Comparison of ENCODE assay signal across 9 cellular contexts in the genomic region with DNA sequence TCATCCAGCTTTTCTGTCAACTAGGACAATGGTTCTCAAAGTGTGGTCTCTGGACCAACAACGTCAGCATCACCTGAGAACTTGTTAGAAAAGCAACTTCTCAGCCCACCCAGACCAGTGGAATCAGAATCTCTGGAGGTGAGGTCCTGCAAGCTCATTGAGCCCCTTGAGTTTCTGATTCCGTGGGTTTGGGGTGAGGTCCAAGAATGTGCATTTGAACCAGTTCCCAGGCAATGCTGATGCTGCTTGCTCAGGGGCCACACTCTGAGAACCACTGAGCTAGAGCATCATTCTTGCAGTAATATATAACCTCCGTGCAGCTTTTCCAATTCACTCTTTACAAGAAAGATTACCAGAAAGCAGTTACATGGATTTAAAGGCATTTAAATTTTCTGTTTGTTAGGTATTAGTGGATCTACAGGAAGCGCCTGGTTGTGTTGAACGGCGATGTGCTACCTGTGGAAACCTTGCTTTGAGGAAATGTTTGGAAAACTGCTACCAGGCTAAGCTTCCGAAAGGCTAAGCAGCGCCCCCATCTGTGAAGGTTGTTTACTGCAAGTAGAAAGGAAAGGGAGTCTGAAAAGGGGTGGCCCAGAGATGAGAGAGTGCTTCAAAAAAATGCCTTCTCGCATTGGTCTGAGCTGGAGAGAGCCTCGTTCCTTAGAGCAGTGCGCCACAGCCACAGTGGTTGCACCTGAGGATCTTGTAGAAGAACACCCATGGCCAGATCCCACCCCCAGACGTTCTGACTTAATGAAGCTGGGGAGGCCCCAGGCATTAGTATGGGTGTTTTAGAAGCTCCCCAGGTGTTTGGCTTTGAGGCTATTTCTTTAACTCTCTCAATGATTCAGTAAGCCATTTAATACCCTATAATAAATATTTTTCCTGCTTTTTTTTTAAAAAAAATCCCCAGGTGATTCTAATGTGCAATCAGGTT. TPM values are rescaled to one million over a fixed set of nuclear protein-coding genes. Genes with fewer than 3 reads are reported as not detected.
DNase-seq lines count a peak whose midpoint lies in the region; ATAC-seq and TF ChIP-seq lines count a peak whose summit lies in the region.
"Had no signal": no experiment of that assay in that cellular context is flagged by ENCODE, and none has a peak within 500 bp of the region (broad histone marks: within the 10 kb centered on the region; RNA-seq: fewer than 3 reads in every experiment).

No MANE protein-coding gene starts in this region.

- H3K27me3 Mint-ChIP-seq in activated naive CD8-positive, alpha-beta T cell treated with anti-CD3 and anti-CD28 coated beads, Interleukin-2, amount 50 U/mL, for 24 hours = no peaks in the 10 kb centered on the region
- H3K27me3 Mint-ChIP-seq in activated naive CD8-positive, alpha-beta T cell treated with anti-CD3 and anti-CD28 coated beads for 36 hours = no peaks in the 10 kb centered on the region
- H3K27me3 Mint-ChIP-seq in activated CD4-positive, alpha-beta T cell treated with anti-CD3 and anti-CD28 coated beads, Interleukin-2, amount 10 ng/mL, durations not matched to agents 7 days and 5 days = no peaks in the 10 kb centered on the region
- no peaks in the 10 kb centered on the region for H3K27me3 Mint-ChIP-seq in activated T-helper 17 cell treated with anti-CD3 and anti-CD28 coated beads, Interleukin-2, amount 50 U/mL, for 72 hours

- no peak overlapping the region for H3K27ac ChIP-seq in trophoblast cell (ENCODE audit: low read depth, low read length)

- no peak overlapping the region for H2AFZ ChIP-seq in trophoblast cell (ENCODE audit: insufficient read depth, low read length, poor library complexity)

- no peaks in the 10 kb centered on the region for H3K9me3 Mint-ChIP-seq in activated naive CD8-positive, alpha-beta T cell treated with anti-CD3 and anti-CD28 coated beads, Interleukin-2, amount 50 U/mL, for 24 hours
- H3K9me3 Mint-ChIP-seq in activated naive CD8-positive, alpha-beta T cell treated with anti-CD3 and anti-CD28 coated beads for 36 hours = no peaks in the 10 kb centered on the region
- H3K9me3 Mint-ChIP-seq in activated CD4-positive, alpha-beta T cell treated with anti-CD3 and anti-CD28 coated beads, Interleukin-2, amount 10 ng/mL, durations not matched to agents 7 days and 5 days = no peaks in the 10 kb centered on the region
- no peaks in the 10 kb centered on the region for H3K9me3 Mint-ChIP-seq in activated T-helper 17 cell treated with anti-CD3 and anti-CD28 coated beads, Interleukin-2, amount 50 U/mL, for 72 hours

- no peaks in the 10 kb centered on the region for H3K27me3 ChIP-seq in trophoblast cell (ENCODE audit: insufficient read depth, low read length)

- H3K79me1 ChIP-seq in trophoblast cell (ENCODE audit: low read length) = no peaks in the 10 kb centered on the region

- no peak overlapping the region for H4K12ac ChIP-seq in trophoblast cell (ENCODE audit: low read depth, low read length)

- H3K4me1 ChIP-seq in trophoblast cell (ENCODE audit: control insufficient read depth in 1 of 2, insufficient read depth in 2 of 2, low read length in 2 of 2) = peaks cover 3 to 6% of the 10 kb centered on the region in 2 experiments

- peaks cover 13% of the 10 kb centered on the region for H3K36me3 Mint-ChIP-seq in activated naive CD8-positive, alpha-beta T cell treated with anti-CD3 and anti-CD28 coated beads, Interleukin-2, amount 50 U/mL, for 24 hours (ENCODE audit: low read depth)
- H3K36me3 Mint-ChIP-seq in activated naive CD8-positive, alpha-beta T cell treated with anti-CD3 and anti-CD28 coated beads for 36 hours = peaks cover 9% of the 10 kb centered on the region
- peaks cover 3% of the 10 kb centered on the region for H3K36me3 Mint-ChIP-seq in activated CD4-positive, alpha-beta T cell treated with anti-CD3 and anti-CD28 coated beads, Interleukin-2, amount 10 ng/mL, durations not matched to agents 7 days and 5 days (ENCODE audit: low read depth)
- H3K36me3 Mint-ChIP-seq in activated T-helper 17 cell treated with anti-CD3 and anti-CD28 coated beads, Interleukin-2, amount 50 U/mL, for 72 hours (ENCODE audit: low read depth) = peaks cover 18% of the 10 kb centered on the region

- no peak overlapping the region for H3K18ac ChIP-seq in trophoblast cell (ENCODE audit: low read length)

- WGBS in trophoblast cell (ENCODE audit: extremely low coverage, insufficient coverage, insufficient read length) = no CpG with 5 or more reads among the region's 12 CpGs

- peak; percentile 58 for DNase-seq in activated naive CD8-positive, alpha-beta T cell treated with anti-CD3 and anti-CD28 coated beads, Interleukin-2, amount 50 U/mL, for 24 hours
- DNase-seq in activated naive CD8-positive, alpha-beta T cell treated with anti-CD3 and anti-CD28 coated beads for 36 hours = no peak
- DNase-seq in NB4 (ENCODE audit: low read depth) = peak; percentile 55
- DNase-seq in activated CD4-positive, alpha-beta T cell treated with anti-CD3 and anti-CD28 coated beads, Interleukin-2, amount 10 ng/mL, durations not matched to agents 7 days and 5 days = peak; percentile 24
- DNase-seq in fibroblast of peridontal ligament (ENCODE audit: extremely low read depth) = peak; percentile 44
- peak; percentile 43 to 77 for DNase-seq in trophoblast cell

- H2BK120ac ChIP-seq in trophoblast cell (ENCODE audit: insufficient read depth, low read length, poor library complexity) = no peak overlapping the region

- no peak overlapping the region for H3K23ac ChIP-seq in trophoblast cell (ENCODE audit: low read length)

- peak; percentile 84 for TF ChIP-seq CTCF in NB4 (IDR thresholded peaks at IDR 0.05; ENCODE audit: low read depth, low read length)

- no peak for TF ChIP-seq POLR2A in NB4 (IDR thresholded peaks at IDR 0.05; ENCODE audit: extremely low read depth, insufficient read length)

- H3K27ac Mint-ChIP-seq in activated naive CD8-positive, alpha-beta T cell treated with anti-CD3 and anti-CD28 coated beads, Interleukin-2, amount 50 U/mL, for 24 hours = no peak overlapping the region
- H3K27ac Mint-ChIP-seq in activated naive CD8-positive, alpha-beta T cell treated with anti-CD3 and anti-CD28 coated beads for 36 hours = no peak overlapping the region
- peak overlapping the region; percentile 43 for H3K27ac Mint-ChIP-seq in activated CD4-positive, alpha-beta T cell treated with anti-CD3 and anti-CD28 coated beads, Interleukin-2, amount 10 ng/mL, durations not matched to agents 7 days and 5 days
- H3K27ac Mint-ChIP-seq in activated T-helper 17 cell treated with anti-CD3 and anti-CD28 coated beads, Interleukin-2, amount 50 U/mL, for 72 hours = no peak overlapping the region

- CTCF ChIA-PET in activated CD4-positive, alpha-beta T cell treated with anti-CD3 and anti-CD28 coated beads, Interleukin-2, amount 10 ng/mL, durations not matched to agents 7 days and 5 days (lab: Charles Lee) = interaction anchor here (0.5 to 2.1 kb wide), 12 partner anchors 14 to 271 kb away, joined by 3 to 10 read pairs (median 4); no protein-coding TSS in a partner anchor

- H3K4me1 Mint-ChIP-seq in activated naive CD8-positive, alpha-beta T cell treated with anti-CD3 and anti-CD28 coated beads, Interleukin-2, amount 50 U/mL, for 24 hours = peaks cover 31% of the 10 kb centered on the region
- H3K4me1 Mint-ChIP-seq in activated naive CD8-positive, alpha-beta T cell treated with anti-CD3 and anti-CD28 coated beads for 36 hours = peaks cover 21% of the 10 kb centered on the region
- H3K4me1 Mint-ChIP-seq in activated CD4-positive, alpha-beta T cell treated with anti-CD3 and anti-CD28 coated beads, Interleukin-2, amount 10 ng/mL, durations not matched to agents 7 days and 5 days = peaks cover 11% of the 10 kb centered on the region
- H3K4me1 Mint-ChIP-seq in activated T-helper 17 cell treated with anti-CD3 and anti-CD28 coated beads, Interleukin-2, amount 50 U/mL, for 72 hours = peaks cover 21% of the 10 kb centered on the region

- H3K4me3 Mint-ChIP-seq in activated naive CD8-positive, alpha-beta T cell treated with anti-CD3 and anti-CD28 coated beads, Interleukin-2, amount 50 U/mL, for 24 hours = no peak overlapping the region
- no peak overlapping the region for H3K4me3 Mint-ChIP-seq in activated naive CD8-positive, alpha-beta T cell treated with anti-CD3 and anti-CD28 coated beads for 36 hours
- H3K4me3 Mint-ChIP-seq in activated CD4-positive, alpha-beta T cell treated with anti-CD3 and anti-CD28 coated beads, Interleukin-2, amount 10 ng/mL, durations not matched to agents 7 days and 5 days = no peak overlapping the region
- H3K4me3 Mint-ChIP-seq in activated T-helper 17 cell treated with anti-CD3 and anti-CD28 coated beads, Interleukin-2, amount 50 U/mL, for 72 hours = no peak overlapping the region

- POLR2A ChIA-PET in activated CD4-positive, alpha-beta T cell treated with anti-CD3 and anti-CD28 coated beads, Interleukin-2, amount 10 ng/mL, durations not matched to agents 7 days and 5 days (lab: Charles Lee) = interaction anchor here (0.5 to 0.7 kb wide), 2 partner anchors 140 to 207 kb away, joined by 3 read pairs; no protein-coding TSS in a partner anchor

- peaks cover 3 to 8% of the 10 kb centered on the region in 2 experiments for H3K36me3 ChIP-seq in trophoblast cell (ENCODE audit: control insufficient read depth in 1 of 2, insufficient read depth in 2 of 2, low read length in 2 of 2)

- no peak overlapping the region for H4K91ac ChIP-seq in trophoblast cell (ENCODE audit: low read depth, low read length)

- no peak overlapping the region for H4K8ac ChIP-seq in trophoblast cell (ENCODE audit: low read depth, low read length)

- no peak overlapping the region for H3K4me3 ChIP-seq in NB4 (ENCODE audit: low read depth, low read length)
- H3K4me3 ChIP-seq in trophoblast cell (ENCODE audit: low read depth, low read length) = no peak overlapping the region

- H2AK5ac ChIP-seq in trophoblast cell (ENCODE audit: low read length) = no peak overlapping the region

- H2BK5ac ChIP-seq in trophoblast cell (ENCODE audit: low read depth, low read length, poor library complexity) = no peak overlapping the region

- H2BK12ac ChIP-seq in trophoblast cell (ENCODE audit: low read length) = no peak overlapping the region

- no peak for ATAC-seq in activated naive CD8-positive, alpha-beta T cell treated with anti-CD3 and anti-CD28 coated beads, Interleukin-2, amount 50 U/mL, for 24 hours
- no peak for ATAC-seq in HG03354 (IDR thresholded peaks at IDR 0.05; ENCODE audit: poor library complexity, severe bottlenecking, unreplicated experiment)
- no peak for ATAC-seq in activated T-helper 17 cell treated with anti-CD3 and anti-CD28 coated beads, Interleukin-2, amount 50 U/mL, for 72 hours (replicated peaks)

- H3K4me2 ChIP-seq in trophoblast cell (ENCODE audit: low read length) = no peak overlapping the region

- peak overlapping the region; percentile 31 for H3K9ac ChIP-seq in trophoblast cell (ENCODE audit: low read length)

- H3K14ac ChIP-seq in trophoblast cell (ENCODE audit: low read length) = no peak overlapping the region

- H3K9me3 ChIP-seq in trophoblast cell (ENCODE audit: insufficient read depth, low read depth, low read length) = no peaks in the 10 kb centered on the region

- H3K4ac ChIP-seq in trophoblast cell (ENCODE audit: low read depth, low read length) = no peak overlapping the region

- no peaks in the 10 kb centered on the region for H3K79me2 ChIP-seq in trophoblast cell (ENCODE audit: control insufficient read depth, insufficient read depth, low read length, poor library complexity)

RNA-seq across cellular contexts. Expression of a gene that starts 50.0 kb away (rescaled TPM):
- not detected for total RNA-seq in activated naive CD8-positive, alpha-beta T cell treated with anti-CD3 and anti-CD28 coated beads for 36 hours
- total RNA-seq in activated CD4-positive, alpha-beta T cell treated with anti-CD3 and anti-CD28 coated beads, Interleukin-2, amount 10 ng/mL, durations not matched to agents 7 days and 5 days = not detected
- 3.7 and 4.2 TPM in 2 replicates for polyA plus RNA-seq in trophoblast cell (2013)
- not detected for total RNA-seq in activated T-helper 17 cell treated with anti-CD3 and anti-CD28 coated beads, Interleukin-2, amount 50 U/mL, for 72 hours
- polyA plus RNA-seq: esophagus had no signal
